In genomic region chr15:72685925-72686794, GRCh38 we compare ENCODE assay signal across 8 cellular contexts. TPM values are rescaled to one million over a fixed set of nuclear protein-coding genes. Genes with fewer than 3 reads are reported as not detected.
DNase-seq lines count a peak whose midpoint lies in the region; ATAC-seq and TF ChIP-seq lines count a peak whose summit lies in the region.

Gene BBS4 (plus strand): TSS chr15:72686207. CDS start chr15:72686228, 21 bp downstream.
Gene HIGD2B (minus strand): TSS chr15:72686182. CDS start chr15:72676374, 9,808 bp downstream.

- ATAC-seq in HCT116, result peak; percentile 93
- ATAC-seq in upper lobe of left lung (ENCODE audit: low FRiP score in 2 of 2), result peak; percentile 99

- H4K20me1 ChIP-seq in HCT116 (ENCODE audit: insufficient read depth), result no peaks in the 10 kb centered on the region

- peak within 1 kb of the TSS; percentile 87 for H3K27ac ChIP-seq in HCT116 (ENCODE audit: low read depth, low read length)
- H3K27ac ChIP-seq in trophoblast cell (ENCODE audit: low read depth, low read length), result peak within 1 kb of the TSS; percentile 84
- H3K27ac ChIP-seq in upper lobe of left lung, result peak within 1 kb of the TSS; percentile 84 to 95 (median 90)

- no peak for TF ChIP-seq RAD21 in HCT116 (IDR thresholded peaks at IDR 0.05; ENCODE audit: low read depth)

- POLR2A ChIA-PET in HCT116 (lab: Charles Lee), result interaction anchor here (0.6 to 2.1 kb wide), 2 partner anchors 8 to 380 kb away, joined by 5 read pairs; no protein-coding TSS in a partner anchor

- peak within 1 kb of the TSS; percentile 93 for H4K8ac ChIP-seq in trophoblast cell (ENCODE audit: low read depth, low read length)

- TF ChIP-seq CTCF in HCT116 (IDR thresholded peaks at IDR 0.05 in 2 of 3, conservative IDR thresholded peaks at IDR 0.05 in 1 of 3; ENCODE audit: borderline replicate concordance in 1 of 3, insufficient read depth in 1 of 3, low read depth in 2 of 3, low read length in 2 of 3) (no peak), upper lobe of left lung (IDR thresholded peaks at IDR 0.05) (no peak)

- peaks cover 9% of the 10 kb centered on the region for H3K79me1 ChIP-seq in trophoblast cell (ENCODE audit: low read length)

- no peaks in the 10 kb centered on the region for H3K27me3 ChIP-seq in HCT116 (ENCODE audit: insufficient read depth, low read length)
- no peaks in the 10 kb centered on the region for H3K27me3 ChIP-seq in trophoblast cell (ENCODE audit: insufficient read depth, low read length)
- no peaks in the 10 kb centered on the region for H3K27me3 ChIP-seq in upper lobe of left lung

- TSS peak; percentile 84 for BruUV-seq in HCT116 (replicated peaks; lab: Mats Ljungman, UMichigan)

- H3K4me3 ChIP-seq in HCT116 (replicated peaks in 1 of 2; ENCODE audit: low read depth in 1 of 2, low read length in 2 of 2), result peak within 1 kb of the TSS; percentile 64 to 75
- H3K4me3 ChIP-seq in trophoblast cell (ENCODE audit: low read depth, low read length), result peak within 1 kb of the TSS; percentile 76
- peak within 1 kb of the TSS; percentile 62 to 75 (median 68) for H3K4me3 ChIP-seq in upper lobe of left lung

- peak within 1 kb of the TSS; percentile 83 for H4K12ac ChIP-seq in trophoblast cell (ENCODE audit: low read depth, low read length)

- no peak within 1 kb of the TSS for H2AK5ac ChIP-seq in trophoblast cell (ENCODE audit: low read length)

- 0 out of 2 replicates have a peak, but pooled peaks cover 9% of the 10 kb centered on the region for H3K79me2 ChIP-seq in HCT116 (ENCODE audit: insufficient read depth, low read length)
- no peaks in the 10 kb centered on the region for H3K79me2 ChIP-seq in trophoblast cell (ENCODE audit: control insufficient read depth, insufficient read depth, low read length, poor library complexity)

- no peaks in the 10 kb centered on the region for H3K9me2 ChIP-seq in HCT116 (ENCODE audit: insufficient read depth)

- RAD21 ChIA-PET in HCT116 (lab: Charles Lee; ENCODE audit: low non-redundant PET in 1 of 2, low total read pairs in 2 of 2, uncharacterized antibody in 2 of 2, unreplicated experiment in 2 of 2), result interaction anchor here in 1 of 2 experiments (0.6 kb wide), 1 partner anchor 8 kb away, joined by 3 read pairs; no protein-coding TSS in a partner anchor

- no CpG with 5 or more reads among the region's 49 CpGs for WGBS in trophoblast cell (ENCODE audit: extremely low coverage, insufficient coverage, insufficient read length)
- WGBS in upper lobe of left lung, 2 donors, result 0 to 1% methylated on average over 22 to 49 of the region's 49 CpGs

- peak within 1 kb of the TSS; percentile 35 for H2BK120ac ChIP-seq in trophoblast cell (ENCODE audit: insufficient read depth, low read length, poor library complexity)

- H2AFZ ChIP-seq in HCT116 (ENCODE audit: low read depth, low read length, poor library complexity, severe bottlenecking) (peak within 1 kb of the TSS; percentile 87), trophoblast cell (ENCODE audit: insufficient read depth, low read length, poor library complexity) (peak within 1 kb of the TSS; percentile 82)

- no peak within 1 kb of the TSS for H2BK12ac ChIP-seq in trophoblast cell (ENCODE audit: low read length)

- peaks cover 8 to 10% of the 10 kb centered on the region in 2 experiments; a peak in 3 of 4 replicates for H3K4me1 ChIP-seq in HCT116 (ENCODE audit: control insufficient read depth in 1 of 2, insufficient read depth in 2 of 2, low read length in 2 of 2)
- H3K4me1 ChIP-seq in trophoblast cell (ENCODE audit: control insufficient read depth in 1 of 2, insufficient read depth in 2 of 2, low read length in 2 of 2), result peaks cover 2 to 3% of the 10 kb centered on the region in 2 experiments
- H3K4me1 ChIP-seq in upper lobe of left lung, result peaks cover 0 to 20% (median 8%) of the 10 kb centered on the region in 4 donors

- peak within 1 kb of the TSS; percentile 29 for H2BK5ac ChIP-seq in trophoblast cell (ENCODE audit: low read depth, low read length, poor library complexity)

- peak within 1 kb of the TSS; percentile 60 for H4K91ac ChIP-seq in trophoblast cell (ENCODE audit: low read depth, low read length)

- H3K9me3 ChIP-seq in HCT116 (ENCODE audit: control insufficient read depth in 1 of 2, insufficient read depth in 1 of 2, low read depth in 1 of 2, low read length in 2 of 2), result no peaks in the 10 kb centered on the region
- no peaks in the 10 kb centered on the region for H3K9me3 ChIP-seq in trophoblast cell (ENCODE audit: insufficient read depth, low read depth, low read length)
- no peaks in the 10 kb centered on the region for H3K9me3 ChIP-seq in upper lobe of left lung

- H3K9ac ChIP-seq in HCT116 (ENCODE audit: low read length) (peak within 1 kb of the TSS; percentile 89), trophoblast cell (ENCODE audit: low read length) (peak within 1 kb of the TSS; percentile 81)

- CTCF ChIA-PET in HCT116 (lab: Charles Lee), result interaction anchor here (1.0 to 2.9 kb wide), 4 partner anchors 11 to 86 kb away, joined by 3 to 12 read pairs (median 6); no protein-coding TSS in a partner anchor

- TF ChIP-seq POLR2A in HCT116 (IDR thresholded peaks at IDR 0.05; ENCODE audit: borderline replicate concordance, extremely low read depth, insufficient read depth, insufficient read length) (peak; percentile 86), upper lobe of left lung (IDR thresholded peaks at IDR 0.05) (peak in 3 of 4 donors; percentile 67 to 85 (median 76))

- peak within 1 kb of the TSS; percentile 36 for H3K18ac ChIP-seq in trophoblast cell (ENCODE audit: low read length)

- H3K36me3 ChIP-seq in HCT116 (ENCODE audit: control insufficient read depth in 1 of 2, insufficient read depth in 2 of 2, low read length in 2 of 2), result no peaks in the 10 kb centered on the region
- no peaks in the 10 kb centered on the region for H3K36me3 ChIP-seq in trophoblast cell (ENCODE audit: control insufficient read depth in 1 of 2, insufficient read depth in 2 of 2, low read length in 2 of 2)
- H3K36me3 ChIP-seq in upper lobe of left lung, result no peaks in the 10 kb centered on the region

- peak; percentile 92 for DNase-seq in GM03348 (ENCODE audit: low spot score)
- DNase-seq in HCT116 (ENCODE audit: low read depth, low spot score), result peak; percentile 90
- peak; percentile 95 for DNase-seq in NCI-H226
- DNase-seq in activated gamma-delta T cell treated with anti-CD3 and anti-CD28 coated beads, Interleukin-2, amount 50 U/mL, for 16 hours (ENCODE audit: low read depth), result peak; percentile 77
- DNase-seq in glomerular visceral epithelial cell (ENCODE audit: extremely low spot score), result peak; percentile 93
- DNase-seq in trophoblast cell, result peak; percentile 96 to 97
- peak; percentile 91 to 96 for DNase-seq in upper lobe of left lung
- DNase-seq in cortex of kidney (lab: John Stamatoyannopoulos, UW), result no peak

- peak within 1 kb of the TSS; percentile 60 for H3K4ac ChIP-seq in trophoblast cell (ENCODE audit: low read depth, low read length)

- TF ChIP-seq EP300 in upper lobe of left lung (IDR thresholded peaks at IDR 0.05), result no peak

- H3K4me2 ChIP-seq in HCT116 (ENCODE audit: low read length) (peak within 1 kb of the TSS; percentile 81), trophoblast cell (ENCODE audit: low read length) (peak within 1 kb of the TSS; percentile 95)

- intact Hi-C loops in HCT116 (cut with micrococcal nuclease), result no loop called here

- H3K14ac ChIP-seq in trophoblast cell (ENCODE audit: low read length), result peak within 1 kb of the TSS; percentile 43

- H3K23ac ChIP-seq in trophoblast cell (ENCODE audit: low read length), result no peak within 1 kb of the TSS

TF ChIP-seq in HCT116, 20 proteins besides CTCF, POLR2A, EP300 and RAD21 (continues in another document):
- TF ChIP-seq EZH2phosphoT487 (IDR thresholded peaks at IDR 0.05; ENCODE audit: borderline replicate concordance) (no peak), ZFX (IDR thresholded peaks at IDR 0.05) (peak; percentile 81), MAX (IDR thresholded peaks at IDR 0.05) (peak; percentile 12; the same call in 1 of the 2 replicates), EGR1 (IDR thresholded peaks at IDR 0.05; ENCODE audit: low read depth) (0 out of 2 replicates have a peak, but pooled peaks have one; percentile 40), TCF7L2 (IDR thresholded peaks at IDR 0.05; ENCODE audit: borderline replicate concordance, extremely low read depth, insufficient read depth, insufficient read length) (peak; percentile 65), SP1 (IDR thresholded peaks at IDR 0.05; ENCODE audit: low read depth) (no peak), JUND (IDR thresholded peaks at IDR 0.05) (no peak), CBX3 (IDR thresholded peaks at IDR 0.05; ENCODE audit: low read depth) (peak; percentile 53; the same call in 1 of the 2 replicates), SIN3A (IDR thresholded peaks at IDR 0.05; ENCODE audit: low read depth) (peak; percentile 51; the same call in 1 of the 2 replicates), ZBTB33 (IDR thresholded peaks at IDR 0.05; ENCODE audit: extremely low read depth, insufficient replicate concordance, low read length) (peak; percentile 50)

RNA-seq across cellular contexts. Expression of gene BBS4, which starts in this region (rescaled TPM):
- total RNA-seq in HCT116 (2021; ENCODE audit: unreplicated experiment), result 10.0 TPM
- 5.8 and 7.6 TPM in 2 replicates for polyA plus RNA-seq in HCT116 (2012)
- polyA plus RNA-seq in trophoblast cell (2013), result 9.6 and 10.2 TPM in 2 replicates
- total RNA-seq in upper lobe of left lung, result 10 to 100 TPM; 16.3 to 78.6 (median 27.7) TPM

RNA-seq across cellular contexts. Expression of gene HIGD2B, which starts in this region (rescaled TPM):
- total RNA-seq in HCT116 (2021; ENCODE audit: unreplicated experiment) (0.27 TPM), upper lobe of left lung (not detected)
- polyA plus RNA-seq in HCT116 (2012), result not detected in 2 replicates
- 0.04 TPM in 1 of 2 replicates, not detected in the other for polyA plus RNA-seq in trophoblast cell (2013)
